In the genomic region with DNA sequence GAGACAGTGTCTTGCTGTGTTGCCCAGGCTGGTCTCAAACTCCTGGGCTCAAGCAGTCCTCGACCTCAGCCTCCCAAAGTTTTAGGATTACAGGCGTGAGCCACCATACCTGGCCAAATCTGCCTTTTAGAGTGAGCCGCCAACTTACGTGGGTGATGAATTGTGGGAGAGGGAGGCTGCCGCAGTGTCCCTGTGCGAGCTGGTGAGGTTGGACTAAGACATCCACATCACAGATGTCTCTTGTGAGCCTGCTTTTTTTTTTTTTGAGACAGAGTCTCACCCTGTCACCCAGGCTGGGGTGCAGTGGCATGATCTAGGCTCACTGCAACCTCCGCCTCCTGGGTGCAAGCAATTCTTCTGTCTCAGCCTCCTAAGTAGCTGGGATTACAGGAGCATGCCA, we compare ENCODE assay signal across 10 cellular contexts. TPM values are rescaled to one million over a fixed set of nuclear protein-coding genes. Genes with fewer than 3 reads are reported as not detected.
"Had no signal": no experiment of that assay in that cellular context is flagged by ENCODE, and none has a peak within 500 bp of the region (broad histone marks: within the 10 kb centered on the region; RNA-seq: fewer than 3 reads in every experiment).

No MANE protein-coding gene starts in this region.

RNA-seq across cellular contexts. Expression of gene OPRD1, which starts 42.4 kb away (rescaled TPM):
- total RNA-seq: activated naive CD4-positive, alpha-beta T cell treated with anti-CD3 and anti-CD28 coated beads for 36 hours; activated naive CD8-positive, alpha-beta T cell treated with anti-CD3 and anti-CD28 coated beads, Interleukin-2, amount 10 ng/mL, durations not matched to agents 7 days and 5 days; activated T-cell treated with anti-CD3 and anti-CD28 coated beads, Interleukin-2, amount 50 U/mL, for 4 hours; activated T-cell treated with anti-CD3 and anti-CD28 coated beads, Interleukin-2, amount 50 U/mL, for 72 hours; activated T-helper 17 cell treated with anti-CD3 and anti-CD28 coated beads, Interleukin-2, amount 50 U/mL, for 72 hours; activated T-helper 2 cell treated with anti-CD3 and anti-CD28 coated beads, Interferon-gamma antibody, Interleukin-2, Interleukin-4, amounts not matched to agents 10 μg/mL and 5 μg/mL and 100 μg/mL, durations not matched to agents 14 hours and 24 hours and 36 hours; aorta; ascending aorta; breast epithelium; cardiac septum had no signal
